Comparison of ENCODE assay signal across 17 cellular contexts in genomic region chr1:10681296-10682113, GRCh38.
DNase-seq lines count a peak whose midpoint lies in the region; ATAC-seq and TF ChIP-seq lines count a peak whose summit lies in the region.
"Had no signal": no experiment of that assay in that cellular context is flagged by ENCODE, and none has a peak within 500 bp of the region (broad histone marks: within the 10 kb centered on the region; RNA-seq: fewer than 3 reads in every experiment).

No MANE protein-coding gene starts in this region.

- intact Hi-C loops in esophagus squamous epithelium (cut with DNase I) (loop anchor here (10.0 kb wide), 1 partner anchor 183 kb away; no protein-coding TSS in a partner anchor), thyroid gland (cut with DNase I) (no loop called here)

- no peaks in the 10 kb centered on the region for H3K27me3 ChIP-seq in esophagus squamous epithelium
- H3K27me3 ChIP-seq in thyroid gland: no peaks in the 10 kb centered on the region
- H3K27me3 ChIP-seq: testis had no signal

- H3K4me3 ChIP-seq in esophagus squamous epithelium (no peak overlapping the region), thyroid gland (replicated peaks in 1 of 3) (no peak overlapping the region)
- H3K4me3 ChIP-seq: testis had no signal

- peaks cover 22 to 100% (median 27%) of the 10 kb centered on the region in 3 donors for H3K4me1 ChIP-seq in esophagus squamous epithelium
- peaks cover 58 to 69% of the 10 kb centered on the region in 2 donors for H3K4me1 ChIP-seq in thyroid gland

- TF ChIP-seq POLR2A in esophagus squamous epithelium (IDR thresholded peaks at IDR 0.05) (no peak), thyroid gland (IDR thresholded peaks at IDR 0.05) (no peak)

- peak; percentile 54 for DNase-seq in NCI-H82 (lab: John Stamatoyannopoulos, UW)
- no peak for DNase-seq in NCI-H82 treated with DMSO at 0.1 percent for 48 hours (lab: John Stamatoyannopoulos, UW; ENCODE audit: unreplicated experiment)
- DNase-seq in esophagus squamous epithelium (lab: John Stamatoyannopoulos, UW): no peak
- peak; percentile 47 for DNase-seq in myocyte (ENCODE audit: low read depth)
- no peak for DNase-seq in thyroid gland
- no peak for DNase-seq in HuH-7 (ENCODE audit: low spot score)
- DNase-seq in DMS53 (lab: John Stamatoyannopoulos, UW): no peak
- DNase-seq: 8988T; activated CD4-positive, alpha-beta memory T cell treated with anti-CD3 and anti-CD28 coated beads, Interleukin-2, amount 10 ng/mL, durations not matched to agents 7 days and 5 days; activated naive CD8-positive, alpha-beta T cell treated with anti-CD3 and anti-CD28 coated beads, Interleukin-2, amount 50 U/mL, for 24 hours; CD4-positive, alpha-beta T cell; central memory CD4-positive, alpha-beta T cell; foreskin melanocyte; PC-3; SK-N-SH; testis had no signal

- H3K36me3 ChIP-seq in esophagus squamous epithelium (peaks cover 0 to 26% (median 0%) of the 10 kb centered on the region in 3 donors), thyroid gland (no peaks in the 10 kb centered on the region)

- WGBS in esophagus squamous epithelium, 2 donors: 84 to 92% methylated on average over 7 to 10 of the region's 18 CpGs
- WGBS in thyroid gland, 2 donors: 73 to 79% methylated on average over 17 to 18 of the region's 18 CpGs

- no peak for TF ChIP-seq CTCF in esophagus squamous epithelium (IDR thresholded peaks at IDR 0.05)
- no peak for TF ChIP-seq CTCF in thyroid gland (IDR thresholded peaks at IDR 0.05)

- H3K9me3 ChIP-seq in esophagus squamous epithelium (no peaks in the 10 kb centered on the region), thyroid gland (no peaks in the 10 kb centered on the region)
- H3K9me3 ChIP-seq: SK-N-SH, testis had no signal

- H3K27ac ChIP-seq in esophagus squamous epithelium (peak overlapping the region; percentile 9 to 82 (median 64)), thyroid gland (peak overlapping the region in 2 of 3 donors; percentile 28 to 31)
- H3K27ac ChIP-seq: testis had no signal

- no peak for ATAC-seq in HG03571 (IDR thresholded peaks at IDR 0.05; ENCODE audit: unreplicated experiment)
- ATAC-seq: activated naive CD8-positive, alpha-beta T cell treated with anti-CD3 and anti-CD28 coated beads, Interleukin-2, amount 50 U/mL, for 24 hours; PC-3 had no signal

Comparison
In these comparisons a context has a peak if more than half of its experiments do, and no peak if none do; other contexts are left out.
1. DNase-seq: peak in NCI-H82 (single experiment) and myocyte (single experiment); none in NCI-H82 treated with DMSO at 0.1 percent for 48 hours (single experiment), esophagus squamous epithelium (single experiment), thyroid gland (0 of 2), HuH-7 (single experiment) and DMS53 (single experiment).